2 cellular contexts compared by ENCODE assay signal in the genomic region with DNA sequence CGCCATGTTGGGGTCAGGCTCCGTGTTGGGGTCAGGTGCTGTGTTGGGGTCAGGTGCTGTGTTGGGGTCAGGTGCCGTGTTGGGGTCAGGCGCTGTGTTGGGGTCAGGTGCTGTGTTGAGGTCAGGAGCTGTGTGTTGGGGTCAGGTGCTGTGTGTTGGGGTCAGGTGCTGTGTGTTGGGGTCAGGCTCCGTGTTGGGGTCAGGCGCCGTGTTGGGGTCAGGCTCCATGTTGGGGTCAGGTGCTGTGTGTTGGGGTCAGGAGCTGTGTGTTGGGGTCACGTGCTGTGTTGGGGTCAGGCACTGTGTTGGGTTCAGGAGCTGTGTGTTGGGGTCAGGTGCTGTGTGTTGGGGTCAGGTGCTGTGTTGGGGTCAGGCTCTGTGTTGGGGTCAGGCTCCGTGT. TPM values are rescaled to one million over a fixed set of nuclear protein-coding genes. Genes with fewer than 3 reads are reported as not detected.
"Had no signal": no experiment of that assay in that cellular context is flagged by ENCODE, and none has a peak within 500 bp of the region (broad histone marks: within the 10 kb centered on the region; RNA-seq: fewer than 3 reads in every experiment).

No MANE protein-coding gene starts in this region.

RNA-seq across cellular contexts. Expression of a gene that starts 18.1 kb away (rescaled TPM):
- total RNA-seq: G401, GM12878 had no signal
- polyA plus RNA-seq: GM12878 had no signal
